19 cellular contexts compared by ENCODE assay signal in genomic region chr10:9682812-9683211, GRCh38.
DNase-seq lines count a peak whose midpoint lies in the region; ATAC-seq and TF ChIP-seq lines count a peak whose summit lies in the region.
"Had no signal": no experiment of that assay in that cellular context is flagged by ENCODE, and none has a peak within 500 bp of the region (broad histone marks: within the 10 kb centered on the region; RNA-seq: fewer than 3 reads in every experiment).

No MANE protein-coding gene starts in this region.

- H3K27ac ChIP-seq in IMR-90 (ENCODE audit: insufficient read depth, low read length) (no peak overlapping the region), PC-3 (ENCODE audit: low read length) (no peak overlapping the region)
- H3K27ac ChIP-seq: BLaER1 had no signal

- intact Hi-C loops in IMR-90 (cut with micrococcal nuclease) (no loop called here), PC-3 (cut with micrococcal nuclease) (no loop called here)

- no TSS peak for BruUV-seq in IMR-90 (replicated peaks; lab: Mats Ljungman, UMichigan)
- no TSS peak for BruUV-seq in PC-3 (replicated peaks; lab: Mats Ljungman, UMichigan)

- dilution Hi-C loops in IMR-90 (cut with HindIII; ENCODE audit: low sequenced_read_pairs, unreplicated experiment) = no loop called here

- H3K4me2 ChIP-seq in IMR-90 (ENCODE audit: low read depth, low read length) = no peak overlapping the region
- H3K4me2 ChIP-seq in PC-3 (ENCODE audit: low read length) = no peak overlapping the region
- H3K4me2 ChIP-seq: BLaER1 had no signal

- no peaks in the 10 kb centered on the region for H3K9me1 ChIP-seq in IMR-90 (ENCODE audit: insufficient read depth, low read length)

- H3K36me3 ChIP-seq in IMR-90 (ENCODE audit: control insufficient read depth, insufficient read depth, low read length) (no peaks in the 10 kb centered on the region), PC-3 (ENCODE audit: low read depth, low read length) (no peaks in the 10 kb centered on the region)
- H3K36me3 ChIP-seq: BE2C, BLaER1 had no signal

- in situ Hi-C loops in IMR-90 (cut with MboI; ENCODE audit: low sequenced_read_pairs) = no loop called here

- no CpG with 5 or more reads among the region's 1 CpG for WGBS in IMR-90 (ENCODE audit: extremely low coverage in 2 of 2, insufficient read length in 1 of 2), 2 experiments

- H4K91ac ChIP-seq in IMR-90 (ENCODE audit: insufficient read depth, low read depth, low read length) = no peak overlapping the region

- no peak overlapping the region for H2BK120ac ChIP-seq in IMR-90 (ENCODE audit: low read depth, low read length)

- H2AK9ac ChIP-seq in IMR-90 (replicated peaks; ENCODE audit: low read depth, low read length, poor library complexity) = no peak overlapping the region

- no peak overlapping the region for H3K4ac ChIP-seq in IMR-90 (ENCODE audit: low read depth, low read length)

- H3K4me1 ChIP-seq in IMR-90 (ENCODE audit: control insufficient read depth, insufficient read depth, low read length) = no peaks in the 10 kb centered on the region
- H3K4me1 ChIP-seq in PC-3 (ENCODE audit: insufficient read depth, low read length) = no peaks in the 10 kb centered on the region
- H3K4me1 ChIP-seq: BE2C, BLaER1 had no signal

- no peak overlapping the region for H2BK15ac ChIP-seq in IMR-90 (ENCODE audit: low read depth, low read length)

- CTCF ChIA-PET in IMR-90 (lab: Yijun Ruan, JAX) (no interaction called here), PC-3 (lab: Charles Lee) (no interaction called here)

- H3F3A ChIP-seq in PC-3 (ENCODE audit: low read length, unreplicated experiment) = no peaks in the 10 kb centered on the region

- no peak overlapping the region for H2AK5ac ChIP-seq in IMR-90 (ENCODE audit: low read depth, low read length)

- no peak overlapping the region for H3K14ac ChIP-seq in IMR-90 (replicated peaks; ENCODE audit: low read depth, low read length)

- no peak for TF ChIP-seq CTCF in IMR-90 (conservative IDR thresholded peaks at IDR 0.05; ENCODE audit: low read depth, low read length)
- no peak for TF ChIP-seq CTCF in fibroblast of villous mesenchyme (IDR thresholded peaks at IDR 0.05; ENCODE audit: insufficient read depth, low read depth, low read length)
- TF ChIP-seq CTCF in retinal pigment epithelial cell (conservative IDR thresholded peaks at IDR 0.05; ENCODE audit: low read depth, low read length) = no peak
- TF ChIP-seq CTCF in PC-3 (conservative IDR thresholded peaks at IDR 0.05; ENCODE audit: low read depth, low read length) = no peak

- H3K9me2 ChIP-seq in PC-3 (replicated peaks; ENCODE audit: low read length) = no peaks in the 10 kb centered on the region

- H3K18ac ChIP-seq in IMR-90 (ENCODE audit: low read depth, low read length) = peak overlapping the region; percentile 73; the same call in 1 of the 2 replicates

- H2BK5ac ChIP-seq in IMR-90 (ENCODE audit: low read depth, low read length, poor library complexity, severe bottlenecking) = peak overlapping the region; percentile 50

- ATAC-seq in IMR-90 (ENCODE audit: low read depth) (peak; percentile 68), PC-3 (no peak)

- no peak overlapping the region for H2AFZ ChIP-seq in IMR-90 (replicated peaks; ENCODE audit: low read length, poor library complexity)
- H2AFZ ChIP-seq in PC-3 (ENCODE audit: low read length) = no peak overlapping the region

- POLR2A ChIA-PET in IMR-90 (lab: Charles Lee; ENCODE audit: unreplicated experiment) (no interaction called here), PC-3 (lab: Charles Lee; ENCODE audit: unreplicated experiment) (no interaction called here)

- no peak overlapping the region for H2BK20ac ChIP-seq in IMR-90 (ENCODE audit: low read depth, low read length)

- H3K27me3 ChIP-seq in IMR-90 (ENCODE audit: control insufficient read depth, insufficient read depth, low read length) = no peaks in the 10 kb centered on the region
- H3K27me3 ChIP-seq in PC-3 (ENCODE audit: low read length) = no peaks in the 10 kb centered on the region
- H3K27me3 ChIP-seq: BE2C, BLaER1 had no signal

- 0 out of 4 replicates have a peak overlapping the region, but pooled peaks of 1 of the 2 experiments have one; percentile 65 for H4K8ac ChIP-seq in IMR-90 (ENCODE audit: low read depth in 2 of 2, low read length in 2 of 2)

- no peaks in the 10 kb centered on the region for H3K79me2 ChIP-seq in PC-3 (ENCODE audit: low read length)

- H3K56ac ChIP-seq in IMR-90 (ENCODE audit: extremely low read depth, insufficient read depth, low read length) = no peak overlapping the region

- H3K9ac ChIP-seq in IMR-90 (ENCODE audit: low read depth, low read length) = no peak overlapping the region
- no peak overlapping the region for H3K9ac ChIP-seq in PC-3 (ENCODE audit: low read length)
- H3K9ac ChIP-seq: BLaER1 had no signal

- H4K20me1 ChIP-seq in IMR-90 (ENCODE audit: insufficient read depth, low read length) = no peaks in the 10 kb centered on the region
- no peaks in the 10 kb centered on the region for H4K20me1 ChIP-seq in PC-3 (ENCODE audit: low read length)
- H4K20me1 ChIP-seq: BLaER1 had no signal

- no peak for TF ChIP-seq POLR2A in IMR-90 (IDR thresholded peaks at IDR 0.05; ENCODE audit: low read depth, low read length)

- H3K79me1 ChIP-seq in IMR-90 (ENCODE audit: low read depth in 1 of 2, low read length in 2 of 2) = no peaks in the 10 kb centered on the region

- H3K4me3 ChIP-seq in IMR-90 (ENCODE audit: insufficient read depth, low read depth, low read length) (no peak overlapping the region), fibroblast of villous mesenchyme (ENCODE audit: low read depth, low read length) (no peak overlapping the region), retinal pigment epithelial cell (ENCODE audit: low read length) (no peak overlapping the region), PC-3 (ENCODE audit: low read length) (no peak overlapping the region)
- H3K4me3 ChIP-seq: BLaER1 had no signal

- no peak for DNase-seq in IMR-90
- peak; percentile 23 for DNase-seq in astrocyte of the hippocampus (ENCODE audit: low read depth, low spot score)
- peak; percentile 54 for DNase-seq in fibroblast of villous mesenchyme (ENCODE audit: low read depth)
- peak; percentile 56 for DNase-seq in retinal pigment epithelial cell (ENCODE audit: low read depth)
- DNase-seq in OCI-M2 (lab: John Stamatoyannopoulos, UW; ENCODE audit: unreplicated experiment) = no peak
- no peak for DNase-seq in HPDE6-E6E7 (ENCODE audit: extremely low spot score)
- DNase-seq in PC-3 = no peak
- no peak for DNase-seq in putamen (ENCODE audit: low spot score)
- DNase-seq: 8988T; ACHN; BE2C; C1 segment of cervical spinal cord; CD4-positive, alpha-beta memory T cell; CD4-positive, CD25-positive, alpha-beta regulatory T cell; CD8-positive, alpha-beta memory T cell; COR-L47; DMS79 treated with DMSO at 0.1 percent for 48 hours; GF-D8 had no signal

- H4K5ac ChIP-seq in IMR-90 (ENCODE audit: low read depth, low read length) = no peak overlapping the region

- no peak for TF ChIP-seq RAD21 in IMR-90 (IDR thresholded peaks at IDR 0.05; ENCODE audit: low read length)

- H3K9me3 ChIP-seq in IMR-90 (ENCODE audit: control insufficient read depth, insufficient read depth, low read length) (no peaks in the 10 kb centered on the region), PC-3 (ENCODE audit: low read length) (no peaks in the 10 kb centered on the region)
- H3K9me3 ChIP-seq: BE2C had no signal

- H3K23ac ChIP-seq in IMR-90 (ENCODE audit: low read depth, low read length) = no peak overlapping the region; the same call in 1 of the 2 replicates

TF ChIP-seq in IMR-90, 13 proteins besides CTCF, POLR2A, EP300 and RAD21:
- TF ChIP-seq ELK1 (IDR thresholded peaks at IDR 0.05; ENCODE audit: borderline replicate concordance, low read depth, low read length) = no peak
- no peak for TF ChIP-seq CHD1 (IDR thresholded peaks at IDR 0.05; ENCODE audit: low read depth, low read length)
- TF ChIP-seq MXI1 (IDR thresholded peaks at IDR 0.05; ENCODE audit: borderline replicate concordance, low read depth, low read length) = no peak
- TF ChIP-seq BHLHE40 (IDR thresholded peaks at IDR 0.05; ENCODE audit: low read depth, low read length) = no peak
- TF ChIP-seq SMC3 (IDR thresholded peaks at IDR 0.05; ENCODE audit: low read depth, low read length) = no peak
- no peak for TF ChIP-seq CEBPB (IDR thresholded peaks at IDR 0.05; ENCODE audit: low read depth, low read length)
- TF ChIP-seq MAZ (IDR thresholded peaks at IDR 0.05; ENCODE audit: borderline replicate concordance, low read depth, low read length) = no peak
- no peak for TF ChIP-seq RFX5 (IDR thresholded peaks at IDR 0.05; ENCODE audit: low read depth, low read length)
- TF ChIP-seq NFE2L2 (IDR thresholded peaks at IDR 0.05; ENCODE audit: low read depth, low read length) = no peak
- no peak for TF ChIP-seq MAFK (IDR thresholded peaks at IDR 0.05; ENCODE audit: low read depth, low read length)
- no peak for TF ChIP-seq USF2 (IDR thresholded peaks at IDR 0.05; ENCODE audit: low read depth, low read length)

Comparison
In these comparisons a context has a peak if more than half of its experiments do, and no peak if none do; other contexts are left out.
1. DNase-seq: peak in astrocyte of the hippocampus (single experiment), fibroblast of villous mesenchyme (single experiment) and retinal pigment epithelial cell (single experiment); none in IMR-90 (single experiment), OCI-M2 (single experiment), HPDE6-E6E7 (single experiment), PC-3 (single experiment) and putamen (single experiment).